In genomic region chr6:4775591-4776492, GRCh38 we compare ENCODE assay signal across 8 cellular contexts. TPM values are rescaled to one million over a fixed set of nuclear protein-coding genes. Genes with fewer than 3 reads are reported as not detected.
DNase-seq lines count a peak whose midpoint lies in the region; ATAC-seq and TF ChIP-seq lines count a peak whose summit lies in the region.

TSS of gene CDYL (plus strand) at chr6:4776404. CDS start at chr6:4776784, 380 bp downstream.

- H2AFZ ChIP-seq in OCI-LY7 (ENCODE audit: low read length), result peak within 1 kb of the TSS; percentile 1; the same call in 1 of the 2 replicates

- TF ChIP-seq CTCF in Calu3 (IDR thresholded peaks at IDR 0.05; ENCODE audit: unreplicated experiment) (no peak), OCI-LY7 (conservative IDR thresholded peaks at IDR 0.05; ENCODE audit: low read length) (no peak)

- no TSS peak for BruUV-seq in Calu3 (replicated peaks; lab: Mats Ljungman, UMichigan)
- no TSS peak for BruUV-seq in OCI-LY7 (replicated peaks; lab: Mats Ljungman, UMichigan)

- H3K27ac ChIP-seq in OCI-LY7 (ENCODE audit: low read depth, low read length, poor library complexity, severe bottlenecking) (peak within 1 kb of the TSS; percentile 37), epithelial cell of prostate (peak within 1 kb of the TSS; percentile 85)

- peak within 1 kb of the TSS; percentile 98 for H3K4me3 Mint-ChIP-seq in Calu3 (ENCODE audit: low read depth, unreplicated experiment)

- H4K20me1 ChIP-seq in OCI-LY7 (ENCODE audit: insufficient read depth, low read length), result peaks cover 27% of the 10 kb centered on the region

- H3K9me3 Mint-ChIP-seq in Calu3 (ENCODE audit: low read depth, unreplicated experiment), result no peaks in the 10 kb centered on the region

- H3K4me1 ChIP-seq in OCI-LY7 (ENCODE audit: insufficient read depth, low read length, poor library complexity, severe bottlenecking), result peaks cover 26% of the 10 kb centered on the region

- H3K36me3 Mint-ChIP-seq in Calu3 (ENCODE audit: insufficient read depth, unreplicated experiment), result peaks cover 27% of the 10 kb centered on the region

- peak within 1 kb of the TSS; percentile 90 for H3K4me2 ChIP-seq in OCI-LY7 (ENCODE audit: low read length)

- H3K4me1 Mint-ChIP-seq in Calu3 (ENCODE audit: low read depth, unreplicated experiment), result peaks cover 29% of the 10 kb centered on the region

- POLR2A ChIA-PET in OCI-LY7 (lab: Charles Lee), result interaction anchor here (0.8 to 2.0 kb wide), 3 partner anchors 14 to 152 kb away, joined by 4 to 11 read pairs (median 5); no protein-coding TSS in a partner anchor

- ATAC-seq in GM21526 (IDR thresholded peaks at IDR 0.05; ENCODE audit: low FRiP score, unreplicated experiment), result peak; percentile 58

- no peaks in the 10 kb centered on the region for H3K9me2 ChIP-seq in OCI-LY7 (ENCODE audit: insufficient read depth, low read length)

- DNase-seq in Calu3 (peak; percentile 87), HuH-7.5 (ENCODE audit: low spot score) (peak; percentile 75), OCI-LY7 (ENCODE audit: low spot score) (peak; percentile 92), activated T-cell treated with anti-CD3 and anti-CD28 coated beads for 1 hour (ENCODE audit: low read depth) (peak; percentile 85), epithelial cell of prostate (ENCODE audit: low read depth, low spot score) (peak; percentile 60), mucosa of gallbladder (ENCODE audit: low spot score) (peak; percentile 88)
- peak; percentile 87 for DNase-seq in stimulated activated CD8-positive, alpha-beta memory T cell treated with anti-CD3 and anti-CD28 coated beads, Interleukin-4, amount 100 ng/mL, for 24 hours (ENCODE audit: low read depth)

- H3K36me3 ChIP-seq in OCI-LY7 (ENCODE audit: insufficient read depth, low read length), result no peaks in the 10 kb centered on the region; the same call in 1 of the 2 replicates

- peaks cover 21% of the 10 kb centered on the region for H3K27me3 Mint-ChIP-seq in Calu3 (ENCODE audit: unreplicated experiment)

- H3K27ac Mint-ChIP-seq in Calu3 (ENCODE audit: unreplicated experiment), result peak within 1 kb of the TSS; percentile 88

- intact Hi-C loops in Calu3 (cut with micrococcal nuclease; ENCODE audit: unreplicated experiment) (loop anchor here (5.0 to 10.0 kb wide), 2 partner anchors 419 to 461 kb away; no protein-coding TSS in a partner anchor), OCI-LY7 (cut with micrococcal nuclease; ENCODE audit: unreplicated experiment) (loop anchor here (2.0 to 10.0 kb wide), 5 partner anchors 105 to 1231 kb away; partner anchors contain the start of genes NRN1 and RPP40)

- H3K79me2 ChIP-seq in OCI-LY7 (ENCODE audit: insufficient read depth, low read depth, low read length), result peaks cover 36% of the 10 kb centered on the region

- no peaks in the 10 kb centered on the region; the same call in 1 of the 2 replicates for H3K9me3 ChIP-seq in OCI-LY7 (ENCODE audit: low read length)

- CTCF ChIA-PET in Calu3 (lab: Charles Lee) (interaction anchor here (1.5 kb wide), 1 partner anchor 462 kb away, joined by 3 read pairs; no protein-coding TSS in a partner anchor), OCI-LY7 (lab: Charles Lee; ENCODE audit: unreplicated experiment) (interaction anchor here (0.5 kb wide), 1 partner anchor 571 kb away, joined by 3 read pairs; no protein-coding TSS in a partner anchor)

- H3K4me3 ChIP-seq in OCI-LY7 (ENCODE audit: low read depth, low read length, poor library complexity, severe bottlenecking), result peak within 1 kb of the TSS; percentile 74

RNA-seq across cellular contexts. Expression of gene CDYL, which starts in this region (rescaled TPM):
- total RNA-seq in Calu3 (2022), result 45.2 and 48.9 TPM in 2 replicates
- total RNA-seq in OCI-LY7 (2014; rRNA removed; shearing (Covaris generic)), result 33.6 and 51.4 TPM in 2 replicates
- 68.4 and 76.4 TPM in 2 replicates for total RNA-seq in OCI-LY7 (2022)
- total RNA-seq in mucosa of gallbladder, result 30.4 TPM

Comparison
In these comparisons a context has a peak if more than half of its experiments do, and no peak if none do; other contexts are left out.
1. Peak in every context shown above with its lines: DNase-seq, ATAC-seq, H3K4me3 ChIP-seq and H3K27ac ChIP-seq.